Comparison of ENCODE assay signal across 1 cellular context in the genomic region with DNA sequence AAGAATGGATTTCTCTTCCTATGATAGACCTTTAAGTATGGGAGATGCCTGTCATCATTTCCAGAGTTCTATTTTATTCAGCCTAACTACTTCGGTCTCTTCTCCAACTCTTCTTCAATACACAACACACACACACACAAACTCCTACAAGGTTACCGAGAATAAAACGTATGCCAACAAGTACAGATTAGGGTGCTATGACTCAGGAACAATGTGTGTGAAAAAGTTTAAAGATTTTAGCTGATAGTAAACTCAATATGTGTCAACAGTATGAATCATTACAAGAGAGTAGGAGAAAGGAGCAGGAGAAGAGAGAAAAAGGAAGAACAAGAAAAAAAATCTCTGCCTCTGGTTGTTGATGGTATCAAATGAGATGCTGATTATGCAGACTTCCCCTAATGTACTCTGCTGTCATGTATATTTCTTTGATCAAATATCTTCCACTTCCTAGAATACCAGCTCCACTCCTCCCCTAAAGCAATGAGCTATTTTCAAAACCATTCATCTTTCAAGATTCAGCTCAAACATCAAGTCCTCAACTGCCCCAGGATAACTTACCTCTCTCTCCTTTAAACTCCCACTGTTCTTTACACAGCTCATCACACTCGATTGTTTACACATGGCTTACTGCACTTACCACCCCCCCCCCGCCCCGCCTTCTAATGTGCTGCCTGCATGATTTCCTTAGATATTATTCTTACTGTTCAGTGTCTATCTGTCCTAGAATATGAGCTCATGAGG.
TF ChIP-seq lines count a peak whose summit lies in the region.

No MANE protein-coding gene starts in this region.

TF ChIP-seq in H1, 55 proteins besides CTCF, POLR2A, EP300 and RAD21:
- TF ChIP-seq CHD7 (IDR thresholded peaks at IDR 0.05; ENCODE audit: insufficient replicate concordance, low read length) (no peak), KDM5A (IDR thresholded peaks at IDR 0.05; ENCODE audit: low read length) (no peak), NRF1 (IDR thresholded peaks at IDR 0.05; ENCODE audit: low read depth, low read length) (no peak), USF2 (IDR thresholded peaks at IDR 0.05; ENCODE audit: low read length) (no peak), ATF3 (IDR thresholded peaks at IDR 0.05; ENCODE audit: insufficient read depth, low read depth, low read length) (no peak), CBX5 (IDR thresholded peaks at IDR 0.05; ENCODE audit: low read depth, low read length) (no peak), CEBPB (IDR thresholded peaks at IDR 0.05; ENCODE audit: low read depth, low read length) (no peak), ZNF274 (IDR thresholded peaks at IDR 0.05; ENCODE audit: borderline replicate concordance, extremely low read depth, low read length) (no peak), SIX5 (IDR thresholded peaks at IDR 0.05; ENCODE audit: low read depth, low read length) (no peak), JUND (IDR thresholded peaks at IDR 0.05; ENCODE audit: low read length) (no peak), EZH2 (IDR thresholded peaks at IDR 0.05; ENCODE audit: low read depth, low read length, severe bottlenecking) (no peak), POLR2AphosphoS5 (IDR thresholded peaks at IDR 0.05; ENCODE audit: low read depth, low read length) (no peak), TAF7 (optimal IDR thresholded peaks at IDR 0.05; ENCODE audit: borderline replicate concordance, low read depth, low read length) (no peak), BACH1 (IDR thresholded peaks at IDR 0.05; ENCODE audit: low read length) (no peak)
